In genomic region chr2:3460161-3460560, GRCh38 we compare ENCODE assay signal across 19 cellular contexts. TPM values are rescaled to one million over a fixed set of nuclear protein-coding genes. Genes with fewer than 3 reads are reported as not detected.
DNase-seq lines count a peak whose midpoint lies in the region; ATAC-seq and TF ChIP-seq lines count a peak whose summit lies in the region.
"Had no signal": no experiment of that assay in that cellular context is flagged by ENCODE, and none has a peak within 500 bp of the region (broad histone marks: within the 10 kb centered on the region; RNA-seq: fewer than 3 reads in every experiment).

No MANE protein-coding gene starts in this region.

- DNase-seq in activated T-cell treated with anti-CD3 and anti-CD28 coated beads, Interleukin-2, amount 50 U/mL, for 24 hours, result no peak
- no peak for DNase-seq in activated T-cell treated with anti-CD3 and anti-CD28 coated beads, Interleukin-2, amount 50 U/mL, for 1 hour
- DNase-seq in heart right ventricle (no peak), neural crest cell (ENCODE audit: low read depth, low spot score) (no peak), epidermal melanocyte (ENCODE audit: insufficient read length, low spot score) (no peak), GM23248 (no peak)
- DNase-seq in effector memory CD4-positive, alpha-beta T cell, result no peak
- DNase-seq in activated CD4-positive, alpha-beta T cell treated with anti-CD3 and anti-CD28 coated beads for 4 hours, result no peak
- DNase-seq: DMS153; GF-D8; mucosa of descending colon; NCI-H1092 treated with DMSO at 0.1 percent for 48 hours; NCI-H2081 treated with DMSO at 0.1 percent for 48 hours; NCI-H510A treated with DMSO at 0.1 percent for 48 hours; SIG-M5; stimulated activated naive CD4-positive, alpha-beta T cell; T-helper 1 cell had no signal

- H3K27ac Mint-ChIP-seq in activated T-cell treated with anti-CD3 and anti-CD28 coated beads, Interleukin-2, amount 50 U/mL, for 24 hours, result peak overlapping the region; percentile 4
- peak overlapping the region; percentile 6 for H3K27ac Mint-ChIP-seq in neural crest cell (ENCODE audit: unreplicated experiment)
- H3K27ac Mint-ChIP-seq: activated naive CD4-positive, alpha-beta T cell treated with anti-CD3 and anti-CD28 coated beads, Interleukin-2, amount 50 U/mL, for 24 hours; CD14-positive monocyte had no signal

- intact Hi-C loops in heart right ventricle (cut with DNase I), result loop anchor here in 6 of 10 donors (5.0 kb wide), 3 partner anchors 38 to 83 kb away; partner anchors contain the start of genes EIPR1 (in 1 of the 6) and TRAPPC12 (in 1 of the 6)

- no peak overlapping the region for H2AFZ ChIP-seq in GM23248

- H4K20me1 ChIP-seq in GM23248 (ENCODE audit: insufficient read depth), result no peaks in the 10 kb centered on the region

- H3K36me3 ChIP-seq in heart right ventricle, result peaks cover 0 to 84% (median 20%) of the 10 kb centered on the region in 9 donors
- peaks cover 28% of the 10 kb centered on the region for H3K36me3 ChIP-seq in effector memory CD4-positive, alpha-beta T cell (ENCODE audit: control insufficient read depth, insufficient read depth, low read length)
- H3K36me3 ChIP-seq in GM23248 (ENCODE audit: low read depth), result no peaks in the 10 kb centered on the region

- no peak overlapping the region for H3K4me2 ChIP-seq in GM23248 (ENCODE audit: unreplicated experiment)

- H3F3A ChIP-seq in GM23248 (ENCODE audit: insufficient read depth), result peaks cover 12% of the 10 kb centered on the region

- 44 to 68% methylated on average over 11 of the region's 11 CpGs for WGBS in heart right ventricle, 2 donors
- WGBS in GM23248 (ENCODE audit: low coverage in 1 of 2, low lambda C conversion rate in 2 of 2, missing lambda C conversion rate in 2 of 2), 2 experiments, result 93 to 97% methylated on average over 11 of the region's 11 CpGs

- in situ Hi-C loops in GM23248 (cut with MboI), result no loop called here

- H3K27me3 ChIP-seq in heart right ventricle (no peaks in the 10 kb centered on the region), GM23248 (replicated peaks; ENCODE audit: insufficient read depth) (no peaks in the 10 kb centered on the region)
- no peaks in the 10 kb centered on the region for H3K27me3 ChIP-seq in effector memory CD4-positive, alpha-beta T cell (replicated peaks; ENCODE audit: control insufficient read depth, insufficient read depth, low read length, poor library complexity, severe bottlenecking)

- H3K27ac ChIP-seq in heart right ventricle (peak overlapping the region; percentile 14 to 88 (median 78)), GM23248 (no peak overlapping the region)
- no peak overlapping the region for H3K27ac ChIP-seq in effector memory CD4-positive, alpha-beta T cell (ENCODE audit: insufficient read depth, low read length, poor library complexity, severe bottlenecking)

- peaks cover 14 to 48% (median 34%) of the 10 kb centered on the region in 9 donors for H3K4me1 ChIP-seq in heart right ventricle
- no peaks in the 10 kb centered on the region for H3K4me1 ChIP-seq in effector memory CD4-positive, alpha-beta T cell (ENCODE audit: control insufficient read depth, insufficient read depth, low read length, poor library complexity, severe bottlenecking)
- peaks cover 4% of the 10 kb centered on the region for H3K4me1 ChIP-seq in GM23248 (ENCODE audit: insufficient read depth)

- H3K9me2 ChIP-seq in GM23248 (ENCODE audit: insufficient read depth), result no peaks in the 10 kb centered on the region

- no peak overlapping the region for H3K4me3 ChIP-seq in heart right ventricle
- H3K4me3 ChIP-seq in effector memory CD4-positive, alpha-beta T cell (ENCODE audit: insufficient read depth, low read depth, low read length, poor library complexity, severe bottlenecking), result no peak overlapping the region
- H3K4me3 ChIP-seq in GM23248, result no peak overlapping the region
- H3K4me3 ChIP-seq: mucosa of descending colon had no signal

- ATAC-seq in heart right ventricle, result peak; percentile 25 to 73 (median 51)

- H3K27me3 Mint-ChIP-seq in activated T-cell treated with anti-CD3 and anti-CD28 coated beads, Interleukin-2, amount 50 U/mL, for 24 hours, result no peaks in the 10 kb centered on the region
- no peaks in the 10 kb centered on the region for H3K27me3 Mint-ChIP-seq in neural crest cell (ENCODE audit: low read depth)
- H3K27me3 Mint-ChIP-seq: activated naive CD4-positive, alpha-beta T cell treated with anti-CD3 and anti-CD28 coated beads, Interleukin-2, amount 50 U/mL, for 24 hours had no signal

- H3K36me3 Mint-ChIP-seq in activated T-cell treated with anti-CD3 and anti-CD28 coated beads, Interleukin-2, amount 50 U/mL, for 24 hours (ENCODE audit: low read depth), result peaks cover 84% of the 10 kb centered on the region
- peaks cover 16% of the 10 kb centered on the region for H3K36me3 Mint-ChIP-seq in neural crest cell (ENCODE audit: low read depth)

- no peaks in the 10 kb centered on the region for H3K9me3 Mint-ChIP-seq in activated T-cell treated with anti-CD3 and anti-CD28 coated beads, Interleukin-2, amount 50 U/mL, for 24 hours
- H3K9me3 Mint-ChIP-seq in neural crest cell, result no peaks in the 10 kb centered on the region
- H3K9me3 Mint-ChIP-seq: activated naive CD4-positive, alpha-beta T cell treated with anti-CD3 and anti-CD28 coated beads, Interleukin-2, amount 50 U/mL, for 24 hours; CD14-positive monocyte had no signal

- no peak overlapping the region for H3K9ac ChIP-seq in GM23248

- no peaks in the 10 kb centered on the region for H3K79me2 ChIP-seq in GM23248 (ENCODE audit: insufficient read depth)

- H3K9me3 ChIP-seq in heart right ventricle (no peaks in the 10 kb centered on the region), GM23248 (ENCODE audit: low read depth) (no peaks in the 10 kb centered on the region)
- no peaks in the 10 kb centered on the region for H3K9me3 ChIP-seq in effector memory CD4-positive, alpha-beta T cell (ENCODE audit: control insufficient read depth, low read length)
- H3K9me3 ChIP-seq: mucosa of descending colon had no signal

- TF ChIP-seq CTCF in heart right ventricle (IDR thresholded peaks at IDR 0.05) (no peak), neural crest cell (conservative IDR thresholded peaks at IDR 0.05) (no peak)

- H3K4me3 Mint-ChIP-seq in activated T-cell treated with anti-CD3 and anti-CD28 coated beads, Interleukin-2, amount 50 U/mL, for 24 hours, result no peak overlapping the region
- no peak overlapping the region for H3K4me3 Mint-ChIP-seq in neural crest cell
- H3K4me3 Mint-ChIP-seq: activated naive CD4-positive, alpha-beta T cell treated with anti-CD3 and anti-CD28 coated beads, Interleukin-2, amount 50 U/mL, for 24 hours; CD14-positive monocyte had no signal

- peaks cover 12% of the 10 kb centered on the region for H3K4me1 Mint-ChIP-seq in activated T-cell treated with anti-CD3 and anti-CD28 coated beads, Interleukin-2, amount 50 U/mL, for 24 hours (ENCODE audit: low read depth)
- H3K4me1 Mint-ChIP-seq in neural crest cell, result peaks cover 4% of the 10 kb centered on the region

RNA-seq across cellular contexts. Expression of gene ADI1, which starts 59.2 kb away (rescaled TPM):
- total RNA-seq in heart right ventricle (100 to 1,000 TPM; 100 to 204 (median 175) TPM), neural crest cell (32.4 and 32.8 TPM in 2 replicates)
- polyA plus RNA-seq in heart right ventricle (100 to 1,000 TPM in 1 of 2 donors, 10 to 100 TPM in 1; 49.2 to 126 TPM), GM23248 (2016; fragmentation: Nextera tagmentation; extraction: Ambion mirVana) (140 and 149 TPM in 2 replicates)
- 68.4 and 77.7 TPM in 2 replicates for total RNA-seq in GM23248 (2014; rRNA removed; shearing (Covaris generic))

Comparison
In these comparisons a context has a peak if more than half of its experiments do, and no peak if none do; other contexts are left out.
1. H3K27ac ChIP-seq: peak in heart right ventricle (10 of 10); none in effector memory CD4-positive, alpha-beta T cell (single experiment) and GM23248 (single experiment).